1 cellular context compared by ENCODE assay signal in the genomic region with DNA sequence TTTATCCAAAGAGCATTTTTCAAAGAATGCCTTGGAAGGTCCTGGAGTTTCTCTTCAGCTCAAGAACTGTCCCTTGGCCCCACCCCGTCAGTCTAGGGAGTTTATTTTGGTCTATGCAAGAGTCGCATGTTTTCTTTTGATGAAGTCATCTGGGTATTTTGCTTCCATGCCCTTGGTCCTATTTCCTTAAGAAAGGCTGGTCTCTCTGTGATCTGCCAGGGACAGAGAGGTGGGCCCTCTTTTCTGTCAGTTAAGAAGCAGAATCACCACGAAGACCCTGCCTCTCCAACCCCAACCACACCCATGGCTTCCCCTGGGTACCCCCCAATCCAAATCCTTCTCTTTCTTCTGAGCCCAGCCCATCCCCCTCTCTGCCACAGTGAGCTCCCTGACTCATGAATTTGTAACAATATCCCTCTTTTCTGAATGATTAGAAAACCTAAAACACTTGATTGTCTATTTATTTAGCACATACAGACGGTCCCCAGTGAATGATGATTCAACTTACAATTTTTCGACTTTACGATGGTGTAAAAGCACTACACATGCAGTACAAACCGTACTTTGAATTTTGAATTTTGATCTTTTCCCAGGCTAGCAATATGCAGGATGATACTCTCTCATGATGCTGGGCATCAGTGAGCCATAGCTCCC.
TF ChIP-seq lines count a peak whose summit lies in the region.

No MANE protein-coding gene starts in this region.

TF ChIP-seq in HEK293, 187 proteins besides CTCF, POLR2A, EP300 and RAD21 (continued from another document):
- TF ChIP-seq, protein P1, sequence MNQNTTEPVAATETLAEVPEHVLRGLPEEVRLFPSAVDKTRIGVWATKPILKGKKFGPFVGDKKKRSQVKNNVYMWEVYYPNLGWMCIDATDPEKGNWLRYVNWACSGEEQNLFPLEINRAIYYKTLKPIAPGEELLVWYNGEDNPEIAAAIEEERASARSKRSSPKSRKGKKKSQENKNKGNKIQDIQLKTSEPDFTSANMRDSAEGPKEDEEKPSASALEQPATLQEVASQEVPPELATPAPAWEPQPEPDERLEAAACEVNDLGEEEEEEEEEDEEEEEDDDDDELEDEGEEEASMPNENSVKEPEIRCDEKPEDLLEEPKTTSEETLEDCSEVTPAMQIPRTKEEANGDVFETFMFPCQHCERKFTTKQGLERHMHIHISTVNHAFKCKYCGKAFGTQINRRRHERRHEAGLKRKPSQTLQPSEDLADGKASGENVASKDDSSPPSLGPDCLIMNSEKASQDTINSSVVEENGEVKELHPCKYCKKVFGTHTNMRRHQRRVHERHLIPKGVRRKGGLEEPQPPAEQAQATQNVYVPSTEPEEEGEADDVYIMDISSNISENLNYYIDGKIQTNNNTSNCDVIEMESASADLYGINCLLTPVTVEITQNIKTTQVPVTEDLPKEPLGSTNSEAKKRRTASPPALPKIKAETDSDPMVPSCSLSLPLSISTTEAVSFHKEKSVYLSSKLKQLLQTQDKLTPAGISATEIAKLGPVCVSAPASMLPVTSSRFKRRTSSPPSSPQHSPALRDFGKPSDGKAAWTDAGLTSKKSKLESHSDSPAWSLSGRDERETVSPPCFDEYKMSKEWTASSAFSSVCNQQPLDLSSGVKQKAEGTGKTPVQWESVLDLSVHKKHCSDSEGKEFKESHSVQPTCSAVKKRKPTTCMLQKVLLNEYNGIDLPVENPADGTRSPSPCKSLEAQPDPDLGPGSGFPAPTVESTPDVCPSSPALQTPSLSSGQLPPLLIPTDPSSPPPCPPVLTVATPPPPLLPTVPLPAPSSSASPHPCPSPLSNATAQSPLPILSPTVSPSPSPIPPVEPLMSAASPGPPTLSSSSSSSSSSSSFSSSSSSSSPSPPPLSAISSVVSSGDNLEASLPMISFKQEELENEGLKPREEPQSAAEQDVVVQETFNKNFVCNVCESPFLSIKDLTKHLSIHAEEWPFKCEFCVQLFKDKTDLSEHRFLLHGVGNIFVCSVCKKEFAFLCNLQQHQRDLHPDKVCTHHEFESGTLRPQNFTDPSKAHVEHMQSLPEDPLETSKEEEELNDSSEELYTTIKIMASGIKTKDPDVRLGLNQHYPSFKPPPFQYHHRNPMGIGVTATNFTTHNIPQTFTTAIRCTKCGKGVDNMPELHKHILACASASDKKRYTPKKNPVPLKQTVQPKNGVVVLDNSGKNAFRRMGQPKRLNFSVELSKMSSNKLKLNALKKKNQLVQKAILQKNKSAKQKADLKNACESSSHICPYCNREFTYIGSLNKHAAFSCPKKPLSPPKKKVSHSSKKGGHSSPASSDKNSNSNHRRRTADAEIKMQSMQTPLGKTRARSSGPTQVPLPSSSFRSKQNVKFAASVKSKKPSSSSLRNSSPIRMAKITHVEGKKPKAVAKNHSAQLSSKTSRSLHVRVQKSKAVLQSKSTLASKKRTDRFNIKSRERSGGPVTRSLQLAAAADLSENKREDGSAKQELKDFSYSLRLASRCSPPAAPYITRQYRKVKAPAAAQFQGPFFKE (tag by site-specific recombination; IDR thresholded peaks at IDR 0.05; ENCODE audit: borderline replicate concordance), result no peak
- no peak for TF ChIP-seq ZNF132 (tag by site-specific recombination; IDR thresholded peaks at IDR 0.05; ENCODE audit: borderline replicate concordance)
- 0 out of 2 replicates have a peak, but pooled peaks have one; percentile 14 for TF ChIP-seq ZNF366 (tag by site-specific recombination; conservative IDR thresholded peaks at IDR 0.05)
- TF ChIP-seq EGR2 (tag by site-specific recombination; IDR thresholded peaks at IDR 0.05; ENCODE audit: low read depth), result no peak
- TF ChIP-seq ZBTB7A (tag by site-specific recombination; IDR thresholded peaks at IDR 0.05; ENCODE audit: low read depth), result no peak
- TF ChIP-seq, protein P2, sequence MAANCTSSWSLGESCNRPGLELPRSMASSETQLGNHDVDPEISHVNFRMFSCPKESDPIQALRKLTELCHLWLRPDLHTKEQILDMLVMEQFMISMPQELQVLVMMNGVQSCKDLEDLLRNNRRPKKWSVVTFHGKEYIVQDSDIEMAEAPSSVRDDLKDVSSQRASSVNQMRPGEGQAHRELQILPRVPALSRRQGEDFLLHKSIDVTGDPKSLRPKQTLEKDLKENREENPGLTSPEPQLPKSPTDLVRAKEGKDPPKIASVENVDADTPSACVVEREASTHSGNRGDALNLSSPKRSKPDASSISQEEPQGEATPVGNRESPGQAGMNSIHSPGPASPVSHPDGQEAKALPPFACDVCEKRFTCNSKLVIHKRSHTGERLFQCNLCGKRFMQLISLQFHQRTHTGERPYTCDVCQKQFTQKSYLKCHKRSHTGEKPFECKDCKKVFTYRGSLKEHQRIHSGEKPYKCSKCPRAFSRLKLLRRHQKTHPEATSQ (tag by site-specific recombination; IDR thresholded peaks at IDR 0.05), result no peak
- no peak for TF ChIP-seq ZNF544 (tag by site-specific recombination; IDR thresholded peaks at IDR 0.05)
